14 cellular contexts compared by ENCODE assay signal in the genomic region with DNA sequence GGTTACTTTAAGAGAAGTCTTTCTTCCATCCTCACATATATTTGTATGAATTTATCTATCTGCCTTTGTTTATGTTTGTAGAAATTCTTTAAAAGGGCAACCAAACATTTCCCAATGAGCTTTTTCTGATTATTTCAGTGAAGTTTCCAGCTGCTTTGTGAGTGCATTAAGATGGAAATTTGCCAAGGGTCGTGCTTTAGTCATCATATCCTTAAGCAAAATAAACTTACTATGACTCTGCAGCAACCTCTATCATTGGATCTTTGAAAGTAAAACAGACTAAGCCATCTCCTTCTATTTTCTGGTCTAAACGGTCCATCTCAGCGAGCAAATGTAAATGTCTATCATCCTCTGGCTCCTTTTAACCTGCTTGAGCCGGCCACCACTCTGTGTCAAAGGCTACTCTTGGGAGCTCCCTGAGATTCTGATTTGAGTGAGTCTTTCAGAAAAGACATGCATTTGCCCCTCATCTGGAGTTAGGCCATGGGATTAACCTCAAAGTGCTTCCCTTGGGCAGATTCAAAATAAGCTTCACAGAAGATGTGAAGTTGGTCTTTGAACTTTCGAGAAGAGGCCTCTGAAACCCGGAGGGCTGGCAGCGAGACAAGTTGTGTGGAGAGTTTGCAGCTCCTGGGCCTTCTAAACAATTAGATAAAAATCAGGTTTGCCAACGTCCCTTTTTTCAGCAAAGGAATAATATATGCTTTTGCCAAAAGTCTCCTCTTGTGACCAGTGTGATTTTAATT.
DNase-seq lines count a peak whose midpoint lies in the region; TF ChIP-seq lines count a peak whose summit lies in the region.
"Had no signal": no experiment of that assay in that cellular context is flagged by ENCODE, and none has a peak within 500 bp of the region (broad histone marks: within the 10 kb centered on the region; RNA-seq: fewer than 3 reads in every experiment).

No MANE protein-coding gene starts in this region.

- H3K9me3 Mint-ChIP-seq in Calu3 (ENCODE audit: low read depth, unreplicated experiment) = peaks cover 3% of the 10 kb centered on the region
- H3K9me3 Mint-ChIP-seq: H9 had no signal

- no peaks in the 10 kb centered on the region for H3K9me3 ChIP-seq in SK-N-MC (ENCODE audit: low read depth, low read length)
- H3K9me3 ChIP-seq: SJCRH30 had no signal

- DNase-seq in H4 (ENCODE audit: low spot score) (peak; percentile 56), SK-N-MC (ENCODE audit: low read depth, low spot score) (peak; percentile 75), fibroblast of pulmonary artery (ENCODE audit: low read depth) (peak; percentile 35), retinal pigment epithelial cell (ENCODE audit: low read depth) (peak; percentile 77), SW480 (ENCODE audit: low spot score) (no peak), Calu3 (no peak), SHP77 (lab: John Stamatoyannopoulos, UW) (no peak)
- DNase-seq in stimulated activated naive CD4-positive, alpha-beta T cell (lab: John Stamatoyannopoulos, UW) = no peak
- DNase-seq: activated T-cell treated with anti-CD3 and anti-CD28 coated beads, Interleukin-2, amount 50 U/mL, for 24 hours; anterior cingulate cortex; H9; NCI-H1417; NCI-H526 treated with DMSO at 0.1 percent for 48 hours had no signal

- H3K36me3 Mint-ChIP-seq in Calu3 (ENCODE audit: insufficient read depth, unreplicated experiment) = no peaks in the 10 kb centered on the region

- intact Hi-C loops in Calu3 (cut with micrococcal nuclease; ENCODE audit: unreplicated experiment) = no loop called here

- H3K36me3 ChIP-seq in SK-N-MC (ENCODE audit: insufficient read depth, low read length) = no peaks in the 10 kb centered on the region
- H3K36me3 ChIP-seq: SJCRH30 had no signal

- CTCF ChIA-PET in Calu3 (lab: Charles Lee) = interaction anchor here (1.8 kb wide), 1 partner anchor 11 kb away, joined by 4 read pairs; no protein-coding TSS in a partner anchor

- TF ChIP-seq CTCF in fibroblast of pulmonary artery (IDR thresholded peaks at IDR 0.05; ENCODE audit: low read length, missing control alignments) = no peak
- TF ChIP-seq CTCF in retinal pigment epithelial cell (conservative IDR thresholded peaks at IDR 0.05; ENCODE audit: low read depth, low read length) = no peak
- TF ChIP-seq CTCF in Calu3 (IDR thresholded peaks at IDR 0.05; ENCODE audit: unreplicated experiment) = no peak

- H3K27me3 Mint-ChIP-seq in Calu3 (ENCODE audit: unreplicated experiment) = peaks cover 17% of the 10 kb centered on the region
- H3K27me3 Mint-ChIP-seq: activated T-cell treated with anti-CD3 and anti-CD28 coated beads, Interleukin-2, amount 50 U/mL, for 24 hours had no signal

- H3K4me3 ChIP-seq in SK-N-MC (peak overlapping the region; percentile 38), fibroblast of pulmonary artery (replicated peaks; ENCODE audit: low read depth, low read length) (no peak overlapping the region), retinal pigment epithelial cell (ENCODE audit: low read length) (no peak overlapping the region)
- H3K4me3 ChIP-seq: SJCRH30 had no signal

- H3K4me3 Mint-ChIP-seq in Calu3 (ENCODE audit: low read depth, unreplicated experiment) = no peak overlapping the region
- H3K4me3 Mint-ChIP-seq: activated T-cell treated with anti-CD3 and anti-CD28 coated beads, Interleukin-2, amount 50 U/mL, for 24 hours; H9 had no signal

- peak overlapping the region; percentile 56 for H3K9ac ChIP-seq in SK-N-MC (ENCODE audit: insufficient read length)

- peak overlapping the region; percentile 89 for H3K27ac ChIP-seq in SK-N-MC
- H3K27ac ChIP-seq: SJCRH30 had no signal

- no peak overlapping the region for H3K27ac Mint-ChIP-seq in Calu3 (ENCODE audit: unreplicated experiment)
- H3K27ac Mint-ChIP-seq: activated T-cell treated with anti-CD3 and anti-CD28 coated beads, Interleukin-2, amount 50 U/mL, for 24 hours; H9 had no signal

- BruUV-seq in Calu3 (replicated peaks; lab: Mats Ljungman, UMichigan) = no TSS peak

- peaks cover 22% of the 10 kb centered on the region for H3K4me1 Mint-ChIP-seq in Calu3 (ENCODE audit: low read depth, unreplicated experiment)

Comparison
In these comparisons a context has a peak if more than half of its experiments do, and no peak if none do; other contexts are left out.
1. DNase-seq: peak in H4 (single experiment), SK-N-MC (single experiment), fibroblast of pulmonary artery (single experiment) and retinal pigment epithelial cell (single experiment); none in stimulated activated naive CD4-positive, alpha-beta T cell (0 of 6), SW480 (single experiment), Calu3 (single experiment) and SHP77 (0 of 2).